8 cellular contexts compared by ENCODE assay signal in genomic region chr22:36028646-36029405, GRCh38. TPM values are rescaled to one million over a fixed set of nuclear protein-coding genes. Genes with fewer than 3 reads are reported as not detected.
DNase-seq lines count a peak whose midpoint lies in the region; ATAC-seq, FAIRE-seq and TF ChIP-seq lines count a peak whose summit lies in the region.

Gene RBFOX2 (minus strand): TSS chr22:36028824. CDS start chr22:36028425, 399 bp downstream.

- H3K27me3 Mint-ChIP-seq in activated naive CD4-positive, alpha-beta T cell treated with anti-CD3 and anti-CD28 coated beads, Interleukin-2, amount 50 U/mL, for 24 hours, result peaks cover 2% of the 10 kb centered on the region
- H3K27me3 Mint-ChIP-seq in neural progenitor cell (ENCODE audit: insufficient read depth, low read depth), result no peaks in the 10 kb centered on the region
- peaks cover 34% of the 10 kb centered on the region for H3K27me3 Mint-ChIP-seq in stimulated activated naive CD8-positive, alpha-beta T cell treated with anti-CD3 and anti-CD28 coated beads, Interleukin-15, Interleukin-2, amounts not matched to agents 100 ng/mL and 50 ng/mL, for 24 hours

- no peaks in the 10 kb centered on the region for H3K9me3 ChIP-seq in SK-N-MC (ENCODE audit: low read depth, low read length)
- H3K9me3 ChIP-seq in neural progenitor cell (ENCODE audit: low read depth), result no peaks in the 10 kb centered on the region

- peak within 1 kb of the TSS; percentile 76 for H3K27ac Mint-ChIP-seq in activated naive CD4-positive, alpha-beta T cell treated with anti-CD3 and anti-CD28 coated beads, Interleukin-2, amount 50 U/mL, for 24 hours
- peak within 1 kb of the TSS; percentile 92 for H3K27ac Mint-ChIP-seq in neural progenitor cell
- peak within 1 kb of the TSS; percentile 76 for H3K27ac Mint-ChIP-seq in stimulated activated naive CD8-positive, alpha-beta T cell treated with anti-CD3 and anti-CD28 coated beads, Interleukin-15, Interleukin-2, amounts not matched to agents 100 ng/mL and 50 ng/mL, for 24 hours

- H3K4me1 ChIP-seq in neural progenitor cell, result peaks cover 17% of the 10 kb centered on the region

- H3K4me3 Mint-ChIP-seq in activated naive CD4-positive, alpha-beta T cell treated with anti-CD3 and anti-CD28 coated beads, Interleukin-2, amount 50 U/mL, for 24 hours, result peak within 1 kb of the TSS; percentile 92
- peak within 1 kb of the TSS; percentile 96 for H3K4me3 Mint-ChIP-seq in neural progenitor cell
- H3K4me3 Mint-ChIP-seq in stimulated activated naive CD8-positive, alpha-beta T cell treated with anti-CD3 and anti-CD28 coated beads, Interleukin-15, Interleukin-2, amounts not matched to agents 100 ng/mL and 50 ng/mL, for 24 hours, result peak within 1 kb of the TSS; percentile 88

- H3F3A ChIP-seq in neural progenitor cell (ENCODE audit: low read depth), result peaks cover 24% of the 10 kb centered on the region

- H3K4me1 Mint-ChIP-seq in activated naive CD4-positive, alpha-beta T cell treated with anti-CD3 and anti-CD28 coated beads, Interleukin-2, amount 50 U/mL, for 24 hours, result peaks cover 16% of the 10 kb centered on the region
- H3K4me1 Mint-ChIP-seq in neural progenitor cell, result peaks cover 32% of the 10 kb centered on the region
- peaks cover 15% of the 10 kb centered on the region for H3K4me1 Mint-ChIP-seq in stimulated activated naive CD8-positive, alpha-beta T cell treated with anti-CD3 and anti-CD28 coated beads, Interleukin-15, Interleukin-2, amounts not matched to agents 100 ng/mL and 50 ng/mL, for 24 hours (ENCODE audit: low read depth)

- DNase-seq in NAMALWA (ENCODE audit: low spot score), result peak; percentile 80
- no peak for DNase-seq in SK-N-MC (ENCODE audit: low read depth, low spot score)
- peak; percentile 95 to 97 for DNase-seq in frontal cortex (ENCODE audit: low spot score in 2 of 2)
- peak; percentile 98 for DNase-seq in neural progenitor cell (ENCODE audit: low spot score)

- TF ChIP-seq CTCF in neural progenitor cell (IDR thresholded peaks at IDR 0.05), result no peak

- H3K79me2 ChIP-seq in neural progenitor cell (ENCODE audit: low read depth), result peaks cover 41% of the 10 kb centered on the region

- FAIRE-seq in frontal cortex (lab: Jason Lieb, UNC), result no peak

- peak within 1 kb of the TSS; percentile 98 for H3K4me2 ChIP-seq in neural progenitor cell

- H3K36me3 ChIP-seq in SK-N-MC (ENCODE audit: insufficient read depth, low read length) (peaks cover 9% of the 10 kb centered on the region), neural progenitor cell (no peaks in the 10 kb centered on the region)

- ATAC-seq in HG03095 (IDR thresholded peaks at IDR 0.05; ENCODE audit: unreplicated experiment), result no peak

- H3K4me3 ChIP-seq in GM08714 (ENCODE audit: low read length) (peak within 1 kb of the TSS; percentile 48), SK-N-MC (peak within 1 kb of the TSS; percentile 81), neural progenitor cell (peak within 1 kb of the TSS; percentile 72)

- no peaks in the 10 kb centered on the region for H3K36me3 Mint-ChIP-seq in activated naive CD4-positive, alpha-beta T cell treated with anti-CD3 and anti-CD28 coated beads, Interleukin-2, amount 50 U/mL, for 24 hours
- peaks cover 8% of the 10 kb centered on the region for H3K36me3 Mint-ChIP-seq in neural progenitor cell
- no peaks in the 10 kb centered on the region for H3K36me3 Mint-ChIP-seq in stimulated activated naive CD8-positive, alpha-beta T cell treated with anti-CD3 and anti-CD28 coated beads, Interleukin-15, Interleukin-2, amounts not matched to agents 100 ng/mL and 50 ng/mL, for 24 hours (ENCODE audit: low read depth)

- H4K20me1 ChIP-seq in neural progenitor cell (ENCODE audit: low read depth), result peaks cover 36% of the 10 kb centered on the region

- H3K27me3 ChIP-seq in neural progenitor cell, result no peaks in the 10 kb centered on the region

- H2AFZ ChIP-seq in neural progenitor cell (replicated peaks), result peak within 1 kb of the TSS; percentile 70

- H3K9me3 Mint-ChIP-seq in activated naive CD4-positive, alpha-beta T cell treated with anti-CD3 and anti-CD28 coated beads, Interleukin-2, amount 50 U/mL, for 24 hours, result no peaks in the 10 kb centered on the region
- no peaks in the 10 kb centered on the region for H3K9me3 Mint-ChIP-seq in neural progenitor cell
- no peaks in the 10 kb centered on the region for H3K9me3 Mint-ChIP-seq in stimulated activated naive CD8-positive, alpha-beta T cell treated with anti-CD3 and anti-CD28 coated beads, Interleukin-15, Interleukin-2, amounts not matched to agents 100 ng/mL and 50 ng/mL, for 24 hours

- H3K9ac ChIP-seq in SK-N-MC (ENCODE audit: insufficient read length) (peak within 1 kb of the TSS; percentile 76), neural progenitor cell (peak within 1 kb of the TSS; percentile 65)

- H3K27ac ChIP-seq in SK-N-MC, result peak within 1 kb of the TSS; percentile 2; the same call in 1 of the 2 replicates
- H3K27ac ChIP-seq in neural progenitor cell, result peak within 1 kb of the TSS; percentile 94

RNA-seq across cellular contexts. Expression of gene RBFOX2, which starts in this region (rescaled TPM):
- total RNA-seq in frontal cortex (390 TPM), neural progenitor cell (ENCODE audit: low replicate concordance) (163 and 206 TPM in 2 replicates)
